In the genomic region with DNA sequence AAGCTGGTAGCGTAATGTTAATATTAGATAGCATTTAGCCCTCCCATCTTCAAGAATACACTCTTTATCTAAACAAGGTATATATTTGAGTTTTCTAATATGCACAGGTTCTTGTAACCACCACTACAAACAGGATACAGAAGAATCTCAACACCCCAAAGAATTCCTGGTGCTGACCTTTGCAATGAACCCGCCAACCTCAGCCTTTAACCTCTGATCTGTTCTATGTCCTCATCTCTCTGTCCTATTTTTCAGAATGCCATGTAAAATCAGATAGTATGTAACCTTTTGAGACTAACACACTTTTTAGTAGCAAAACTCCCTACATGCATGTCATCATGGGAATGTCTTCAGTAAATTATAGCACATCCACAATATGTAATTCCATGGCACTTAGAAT, we compare ENCODE assay signal across 19 cellular contexts.
"Had no signal": no experiment of that assay in that cellular context is flagged by ENCODE, and none has a peak within 500 bp of the region (broad histone marks: within the 10 kb centered on the region; RNA-seq: fewer than 3 reads in every experiment).

No MANE protein-coding gene starts in this region.

- H3K27ac ChIP-seq: body of pancreas, cardiac muscle cell, sigmoid colon, upper lobe of right lung, VCaP had no signal

- H3K9me3 ChIP-seq: body of pancreas, sigmoid colon, upper lobe of right lung had no signal

- DNase-seq: activated CD4-positive, CD25-positive, alpha-beta regulatory T cell treated with anti-CD3 and anti-CD28 coated beads, Interleukin-2, amount 50 U/mL, for 72 hours; activated naive CD4-positive, alpha-beta T cell treated with Interleukin-2 at 50 U/mL for 16 hours; activated T-cell treated with anti-CD3 and anti-CD28 coated beads, Interleukin-2, amount 50 U/mL, for 1 hour; body of pancreas; foreskin melanocyte; naive B cell; posterior cingulate gyrus; sigmoid colon; stimulated activated CD4-positive, alpha-beta T cell treated with anti-CD3 and anti-CD28 coated beads, Interleukin-15, amount 100 ng/mL, for 24 hours; SW 1271; upper lobe of right lung had no signal

- H3K9me3 Mint-ChIP-seq: naive B cell; neural crest cell; stimulated activated memory B cell treated with anti-CD40 and anti-IgM and Interleukin-4, amounts not matched to agents 10 μg/mL and 1 μg/mL and 100 μg/mL, for 72 hours had no signal

- ATAC-seq: body of pancreas; left lobe of liver; stimulated activated memory B cell treated with anti-CD40 and anti-IgM and Interleukin-4, amounts not matched to agents 10 μg/mL and 1 μg/mL and 100 μg/mL, for 72 hours; upper lobe of right lung had no signal

- H3K27ac Mint-ChIP-seq: stimulated activated memory B cell treated with anti-CD40 and anti-IgM and Interleukin-4, amounts not matched to agents 10 μg/mL and 1 μg/mL and 100 μg/mL, for 72 hours had no signal

- H3K27me3 ChIP-seq: body of pancreas, cardiac muscle cell, sigmoid colon, upper lobe of right lung had no signal

- H3K4me1 ChIP-seq: body of pancreas, sigmoid colon had no signal

- H3K36me3 ChIP-seq: cardiac muscle cell, sigmoid colon, upper lobe of right lung had no signal

- H3K4me2 ChIP-seq: smooth muscle cell had no signal

- H3K4me3 Mint-ChIP-seq: naive B cell; neural crest cell; stimulated activated memory B cell treated with anti-CD40 and anti-IgM and Interleukin-4, amounts not matched to agents 10 μg/mL and 1 μg/mL and 100 μg/mL, for 72 hours; T-helper 2 cell treated with Interferon-gamma antibody and Interleukin-4, amounts not matched to agents 5 μg/mL and 100 μg/mL, for 36 hours had no signal

- H3K4me3 ChIP-seq: body of pancreas, cardiac muscle cell, lung, sigmoid colon, smooth muscle cell, upper lobe of right lung had no signal

- H3K27me3 Mint-ChIP-seq: naive B cell; stimulated activated memory B cell treated with anti-CD40 and anti-IgM and Interleukin-4, amounts not matched to agents 10 μg/mL and 1 μg/mL and 100 μg/mL, for 72 hours had no signal
